In the genomic region with DNA sequence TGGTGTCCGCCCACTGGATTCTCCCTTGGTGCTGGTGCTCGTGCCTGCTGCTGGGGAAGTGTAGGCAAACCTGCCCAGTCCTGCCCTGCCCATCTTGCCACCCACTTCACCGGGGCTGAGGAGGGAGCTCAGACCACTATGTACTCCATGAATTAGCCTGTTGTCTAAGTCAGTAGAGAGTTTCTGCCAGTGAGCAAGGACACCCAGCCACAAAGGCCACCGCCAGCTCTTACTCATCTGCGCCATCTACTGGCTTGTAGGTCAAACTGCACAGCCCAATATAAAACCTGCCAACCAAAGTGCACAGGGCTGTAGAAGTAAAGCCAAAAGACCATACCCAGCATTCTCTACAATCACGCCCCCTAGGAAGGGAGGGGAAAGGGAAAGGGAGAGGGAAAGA, we compare ENCODE assay signal across 10 cellular contexts.
DNase-seq lines count a peak whose midpoint lies in the region; ATAC-seq and TF ChIP-seq lines count a peak whose summit lies in the region.
"Had no signal": no experiment of that assay in that cellular context is flagged by ENCODE, and none has a peak within 500 bp of the region (broad histone marks: within the 10 kb centered on the region; RNA-seq: fewer than 3 reads in every experiment).

No MANE protein-coding gene starts in this region.

- intact Hi-C loops in Panc1 (cut with micrococcal nuclease; ENCODE audit: unreplicated experiment): no loop called here

- no peaks in the 10 kb centered on the region for H3K4me1 ChIP-seq in Panc1 (ENCODE audit: control insufficient read depth, insufficient read depth, low read length)
- H3K4me1 ChIP-seq: vagina had no signal

- no peaks in the 10 kb centered on the region for H3K27me3 ChIP-seq in GM06990 (replicated peaks; ENCODE audit: control insufficient read depth, insufficient read depth, low read length)
- H3K27me3 ChIP-seq in Panc1 (ENCODE audit: control insufficient read depth, insufficient read depth, low read length): no peaks in the 10 kb centered on the region
- H3K27me3 ChIP-seq: vagina had no signal

- POLR2A ChIA-PET in Panc1 (lab: Charles Lee): no interaction called here

- DNase-seq in GM06990 (ENCODE audit: extremely low read depth, insufficient read length): peak; percentile 6
- no peak for DNase-seq in Panc1 (ENCODE audit: low read depth, low spot score)
- DNase-seq in fibroblast of villous mesenchyme (ENCODE audit: low read depth): no peak
- DNase-seq in activated effector memory CD4-positive, alpha-beta T cell treated with Interleukin-2 at 50 U/mL for 16 hours: no peak
- no peak for DNase-seq in NCI-H510A treated with DMSO at 0.1 percent for 48 hours (lab: John Stamatoyannopoulos, UW)
- no peak for DNase-seq in KG1 (lab: John Stamatoyannopoulos, UW)
- DNase-seq: NCI-H226 had no signal

- no peaks in the 10 kb centered on the region for H3K36me3 ChIP-seq in GM06990 (ENCODE audit: control insufficient read depth, insufficient read depth, low read length)
- H3K36me3 ChIP-seq in Panc1 (ENCODE audit: control insufficient read depth, insufficient read depth, low read length): no peaks in the 10 kb centered on the region
- H3K36me3 ChIP-seq: vagina had no signal

- CTCF ChIA-PET in Panc1 (lab: Charles Lee): no interaction called here

- H3K9me3 ChIP-seq in Panc1 (ENCODE audit: control insufficient read depth, insufficient read depth, low read depth, low read length): no peaks in the 10 kb centered on the region

- no peak overlapping the region for H3K27ac ChIP-seq in 22Rv1
- H3K27ac ChIP-seq in Panc1 (ENCODE audit: low read length): no peak overlapping the region
- H3K27ac ChIP-seq: vagina had no signal

- BruUV-seq in Panc1 (replicated peaks; lab: Mats Ljungman, UMichigan): no TSS peak

- H3K4me3 ChIP-seq in GM06990 (replicated peaks; ENCODE audit: low read depth, low read length): no peak overlapping the region
- no peak overlapping the region for H3K4me3 ChIP-seq in Panc1 (ENCODE audit: low read depth in 2 of 2, low read length in 2 of 2)
- H3K4me3 ChIP-seq in fibroblast of villous mesenchyme (ENCODE audit: low read depth, low read length): no peak overlapping the region
- H3K4me3 ChIP-seq: vagina had no signal

- in situ Hi-C loops in Panc1 (cut with HindIII; ENCODE audit: low pct_unique_long_range_greater_than_20kb, low sequenced_read_pairs): no loop called here

- TF ChIP-seq CTCF in 22Rv1 (IDR thresholded peaks at IDR 0.05): peak; percentile 79
- peak; percentile 43 for TF ChIP-seq CTCF in GM06990 (IDR thresholded peaks at IDR 0.05; ENCODE audit: insufficient read depth, low read length, poor library complexity, severe bottlenecking)
- peak; percentile 20; the same call in 1 of the 2 replicates for TF ChIP-seq CTCF in Panc1 (IDR thresholded peaks at IDR 0.05)
- TF ChIP-seq CTCF in fibroblast of villous mesenchyme (IDR thresholded peaks at IDR 0.05; ENCODE audit: insufficient read depth, low read depth, low read length): peak; percentile 39

- ATAC-seq in Panc1: no peak
- ATAC-seq in GM18873 (IDR thresholded peaks at IDR 0.05; ENCODE audit: low FRiP score, unreplicated experiment): no peak

Comparison
In these comparisons a context has a peak if more than half of its experiments do, and no peak if none do; other contexts are left out.
1. CTCF ChIP-seq: peak in every context shown above with its lines; median percentile 79 in 22Rv1; 43 in GM06990; 39 in fibroblast of villous mesenchyme; 20 in Panc1.